Comparison of ENCODE assay signal across 26 cellular contexts in the genomic region with DNA sequence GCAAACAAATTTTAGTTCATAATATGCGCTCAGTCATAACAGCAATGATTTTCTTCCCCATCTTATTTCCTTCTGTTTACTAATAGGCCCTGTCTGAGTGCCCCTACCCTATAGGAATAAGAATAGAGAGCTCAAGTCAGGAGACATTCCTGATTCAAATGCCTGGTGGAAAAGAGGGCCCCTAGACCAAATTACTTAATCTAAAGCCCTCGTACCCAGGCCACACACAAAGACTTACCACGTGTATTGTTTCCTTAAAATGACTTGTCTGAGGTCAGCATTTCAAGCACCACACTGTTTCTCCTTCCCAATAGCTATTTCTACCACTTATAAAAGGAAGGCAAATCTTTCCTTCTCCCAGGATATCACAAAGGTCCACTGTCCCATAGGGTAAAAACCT.
DNase-seq lines count a peak whose midpoint lies in the region; ATAC-seq, FAIRE-seq and TF ChIP-seq lines count a peak whose summit lies in the region.
"Had no signal": no experiment of that assay in that cellular context is flagged by ENCODE, and none has a peak within 500 bp of the region (broad histone marks: within the 10 kb centered on the region; RNA-seq: fewer than 3 reads in every experiment).

No MANE protein-coding gene starts in this region.

- H4K8ac ChIP-seq in H1 (ENCODE audit: extremely low read depth, insufficient read depth, low read length) = no peak overlapping the region

- no peak overlapping the region; a peak in 1 of 7 replicates for H3K9ac ChIP-seq in H1 (replicated peaks in 1 of 4; ENCODE audit: extremely low read depth in 1 of 4, low read depth in 3 of 4, low read length in 3 of 4)
- H3K9ac ChIP-seq: BLaER1 treated with 17β-estradiol and CSF1 and Interleukin-3, amounts not matched to agents 10 nM and 100 nM; KMS-11 had no signal

- H2AK5ac ChIP-seq in H1 (ENCODE audit: low read depth, low read length) = no peak overlapping the region

- peak overlapping the region; percentile 14 to 33; a peak in 1 of 4 replicates for H3K4me2 ChIP-seq in H1 (ENCODE audit: insufficient read depth in 1 of 2, low read depth in 2 of 2, low read length in 2 of 2)
- H3K4me2 ChIP-seq: A549; BLaER1 treated with 17β-estradiol and CSF1 and Interleukin-3, amounts not matched to agents 10 nM and 100 nM; KMS-11 had no signal

- peak overlapping the region; percentile 89 for H2AFZ ChIP-seq in H1 (ENCODE audit: low read length)

- no peak overlapping the region for H3K4ac ChIP-seq in H1 (replicated peaks; ENCODE audit: insufficient read length, low read depth, low read length)

- no peaks in the 10 kb centered on the region for H3K36me3 ChIP-seq in HAP-1 (replicated peaks)
- no peaks in the 10 kb centered on the region for H3K36me3 ChIP-seq in H1 (ENCODE audit: control insufficient read depth in 2 of 4, insufficient read depth in 4 of 4, low read length in 3 of 4)
- no peaks in the 10 kb centered on the region for H3K36me3 ChIP-seq in lower lobe of right lung
- H3K36me3 ChIP-seq: BLaER1 treated with 17β-estradiol and CSF1 and Interleukin-3, amounts not matched to agents 10 nM and 100 nM; Peyer's patch had no signal

- peaks cover 2% of the 10 kb centered on the region; the same call in 1 of the 2 replicates for H3K23me2 ChIP-seq in H1 (ENCODE audit: low read depth, low read length)

- H3K9me3 ChIP-seq in HAP-1 (no peaks in the 10 kb centered on the region), H1 (ENCODE audit: insufficient read depth in 2 of 2, low read depth in 1 of 2, low read length in 1 of 2) (no peaks in the 10 kb centered on the region), lower lobe of right lung (no peaks in the 10 kb centered on the region)
- H3K9me3 ChIP-seq: A549; BLaER1 treated with 17β-estradiol and CSF1 and Interleukin-3, amounts not matched to agents 10 nM and 100 nM; Peyer's patch had no signal

- no peak overlapping the region for H3K18ac ChIP-seq in H1 (ENCODE audit: extremely low read depth, low read length)

- CTCF ChIA-PET in H1 (lab: Charles Lee; ENCODE audit: partially characterized antibody) = interaction anchor here (1.0 kb wide), 1 partner anchor 13 kb away, joined by 3 read pairs; no protein-coding TSS in a partner anchor

- no peak overlapping the region for H4K91ac ChIP-seq in H1 (replicated peaks; ENCODE audit: insufficient read length, low read length)

- in situ Hi-C loops in HAP-1 (cut with MboI; ENCODE audit: low sequenced_read_pairs) = no loop called here

- H2BK5ac ChIP-seq in H1 (ENCODE audit: low read depth, low read length) = no peak overlapping the region

- POLR2A ChIA-PET in H1 (lab: Charles Lee; ENCODE audit: partially characterized antibody) = no interaction called here

- no peak overlapping the region for H3K56ac ChIP-seq in H1 (replicated peaks; ENCODE audit: insufficient read length, low read depth, low read length)

- TF ChIP-seq POLR2A in H1 (IDR thresholded peaks at IDR 0.05; ENCODE audit: control extremely low read depth in 1 of 2, low read depth in 2 of 2, low read length in 2 of 2) = no peak

- H2BK120ac ChIP-seq in H1 (replicated peaks; ENCODE audit: low read depth, low read length) = peak overlapping the region; percentile 59

- TF ChIP-seq EP300 in H1 (IDR thresholded peaks at IDR 0.05; ENCODE audit: borderline replicate concordance in 1 of 2, low read depth in 2 of 2, low read length in 2 of 2) = no peak

- H4K20me1 ChIP-seq in H1 (replicated peaks in 1 of 2; ENCODE audit: control insufficient read depth in 1 of 2, insufficient read depth in 2 of 2, low read length in 2 of 2) = no peaks in the 10 kb centered on the region
- H4K20me1 ChIP-seq: BLaER1 treated with 17β-estradiol and CSF1 and Interleukin-3, amounts not matched to agents 10 nM and 100 nM had no signal

- H2BK12ac ChIP-seq in H1 (ENCODE audit: low read depth, low read length) = no peak overlapping the region

- H3K79me1 ChIP-seq in H1 (ENCODE audit: low read depth, low read length) = no peaks in the 10 kb centered on the region

- no peak overlapping the region for H3K14ac ChIP-seq in H1 (ENCODE audit: insufficient read length)

- H3K27me3 ChIP-seq in HAP-1 (ENCODE audit: low read depth) (no peaks in the 10 kb centered on the region), H1 (replicated peaks in 1 of 4; ENCODE audit: control insufficient read depth in 3 of 4, extremely low read depth in 1 of 4, insufficient read depth in 3 of 4, low read length in 3 of 4) (no peaks in the 10 kb centered on the region), lower lobe of right lung (ENCODE audit: low read depth) (no peaks in the 10 kb centered on the region)
- H3K27me3 ChIP-seq: BLaER1 treated with 17β-estradiol and CSF1 and Interleukin-3, amounts not matched to agents 10 nM and 100 nM; Peyer's patch had no signal

- no peaks in the 10 kb centered on the region for H3K79me2 ChIP-seq in H1 (ENCODE audit: control insufficient read depth in 1 of 2, insufficient read depth in 2 of 2, low read length in 2 of 2)

- no peak overlapping the region for H2BK15ac ChIP-seq in H1 (ENCODE audit: low read length)

- H3K27ac ChIP-seq in H1 (ENCODE audit: low read depth, low read length) = no peak overlapping the region
- H3K27ac ChIP-seq in lower lobe of right lung = no peak overlapping the region
- H3K27ac ChIP-seq: A549; BLaER1 treated with 17β-estradiol and CSF1 and Interleukin-3, amounts not matched to agents 10 nM and 100 nM; KMS-11; Peyer's patch; SK-N-MC had no signal

- H2BK20ac ChIP-seq in H1 (ENCODE audit: low read length) = no peak overlapping the region

- no peak for TF ChIP-seq RAD21 in H1 (IDR thresholded peaks at IDR 0.05 in 1 of 2, conservative IDR thresholded peaks at IDR 0.05 in 1 of 2; ENCODE audit: low read depth in 2 of 2, low read length in 2 of 2)

- 37% methylated on average over 3 of the region's 3 CpGs; no CpG with 5 or more reads in 1 of the 2 experiments for WGBS in H1 (ENCODE audit: extremely low coverage in 1 of 2, insufficient coverage in 1 of 2, insufficient read length in 1 of 2, insufficient replicate concordance in 2 of 2, low coverage in 1 of 2, low lambda C conversion rate in 2 of 2, missing lambda C conversion rate in 1 of 2), 2 experiments

- no peak for TF ChIP-seq CTCF in H1 (IDR thresholded peaks at IDR 0.05; ENCODE audit: control extremely low read depth in 1 of 3, insufficient read depth in 1 of 3, low read depth in 1 of 3, low read length in 3 of 3)
- TF ChIP-seq CTCF in lower lobe of right lung (IDR thresholded peaks at IDR 0.05) = no peak

- no peak overlapping the region for H4K5ac ChIP-seq in H1 (ENCODE audit: insufficient read length, low read depth, low read length)

- ATAC-seq in lower lobe of right lung = no peak
- ATAC-seq in HG03354 (IDR thresholded peaks at IDR 0.05; ENCODE audit: poor library complexity, severe bottlenecking, unreplicated experiment) = no peak
- no peak for ATAC-seq in GM21447 (IDR thresholded peaks at IDR 0.05; ENCODE audit: unreplicated experiment)
- ATAC-seq: A549 had no signal

- intact Hi-C loops in lower lobe of right lung (cut with DNase I) = no loop called here

- H3K4me3 ChIP-seq in HAP-1 (no peak overlapping the region), H1 (ENCODE audit: extremely low read depth in 1 of 4, insufficient read depth in 2 of 4, low read depth in 3 of 4, low read length in 4 of 4) (no peak overlapping the region; a peak in 1 of 8 replicates), lower lobe of right lung (no peak overlapping the region)
- H3K4me3 ChIP-seq: A549; BLaER1 treated with 17β-estradiol and CSF1 and Interleukin-3, amounts not matched to agents 10 nM and 100 nM; Peyer's patch; SK-N-MC had no signal

- no peak overlapping the region for H3K23ac ChIP-seq in H1 (ENCODE audit: insufficient read length)

- FAIRE-seq in H1 (lab: Jason Lieb, UNC) = peak; percentile 32
- FAIRE-seq: A549, G401.6 had no signal

- DNase-seq in HAP-1 (ENCODE audit: low spot score in 2 of 2) = peak; percentile 23 to 56
- no peak for DNase-seq in H1 (ENCODE audit: low read depth in 1 of 2, low spot score in 2 of 2)
- peak; percentile 46 for DNase-seq in iPS-NIHi11 (ENCODE audit: low spot score)
- no peak for DNase-seq in lower lobe of right lung
- DNase-seq in stimulated activated naive CD4-positive, alpha-beta T cell treated with Interleukin-2 at 50 U/mL for 16 hours (lab: John Stamatoyannopoulos, UW) = no peak
- DNase-seq: AML-193; CD4-positive, alpha-beta T cell; COR-L47; DMS53; GOT3; NCI-H1048; NCI-H1417; NCI-H1694; NCI-H2029 treated with DMSO at 0.1 percent for 48 hours; NCI-H446 treated with DMSO at 0.1 percent for 48 hours; NCI-H526; NCI-H82; Peyer's patch; SHP77 treated with DMSO at 0.1 percent for 48 hours had no signal

- peaks cover 23% of the 10 kb centered on the region for H3K4me1 ChIP-seq in HAP-1
- peaks cover 0 to 6% (median 3%) of the 10 kb centered on the region in 4 experiments; a peak in 5 of 7 replicates for H3K4me1 ChIP-seq in H1 (replicated peaks in 1 of 4; ENCODE audit: control insufficient read depth in 3 of 4, insufficient read depth in 4 of 4, low read length in 3 of 4)
- no peaks in the 10 kb centered on the region for H3K4me1 ChIP-seq in lower lobe of right lung
- H3K4me1 ChIP-seq: A549, Peyer's patch had no signal

TF ChIP-seq in H1, 55 proteins besides CTCF, POLR2A, EP300 and RAD21 (continues in another document):
- peak; percentile 41 for TF ChIP-seq ASH2L (IDR thresholded peaks at IDR 0.05; ENCODE audit: low read length)
- TF ChIP-seq TEAD4 (IDR thresholded peaks at IDR 0.05; ENCODE audit: low read depth, low read length) = no peak
- peak; percentile 63 for TF ChIP-seq SP1 (IDR thresholded peaks at IDR 0.05; ENCODE audit: low read depth, low read length)
- no peak for TF ChIP-seq CBX8 (IDR thresholded peaks at IDR 0.05; ENCODE audit: borderline replicate concordance, low read depth, low read length)
- TF ChIP-seq KDM5A (IDR thresholded peaks at IDR 0.05; ENCODE audit: low read length) = no peak
- TF ChIP-seq MAFK (IDR thresholded peaks at IDR 0.05; ENCODE audit: low read depth, low read length) = 0 out of 2 replicates have a peak, but pooled peaks have one; percentile 17
- no peak for TF ChIP-seq GABPA (IDR thresholded peaks at IDR 0.05; ENCODE audit: borderline replicate concordance, insufficient read depth, low read length)
- no peak for TF ChIP-seq ZNF274 (IDR thresholded peaks at IDR 0.05; ENCODE audit: borderline replicate concordance, extremely low read depth, low read length)
- TF ChIP-seq CHD1 (IDR thresholded peaks at IDR 0.05; ENCODE audit: low read depth, low read length) = no peak
- TF ChIP-seq, protein P1, sequence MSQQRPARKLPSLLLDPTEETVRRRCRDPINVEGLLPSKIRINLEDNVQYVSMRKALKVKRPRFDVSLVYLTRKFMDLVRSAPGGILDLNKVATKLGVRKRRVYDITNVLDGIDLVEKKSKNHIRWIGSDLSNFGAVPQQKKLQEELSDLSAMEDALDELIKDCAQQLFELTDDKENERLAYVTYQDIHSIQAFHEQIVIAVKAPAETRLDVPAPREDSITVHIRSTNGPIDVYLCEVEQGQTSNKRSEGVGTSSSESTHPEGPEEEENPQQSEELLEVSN (IDR thresholded peaks at IDR 0.05) = peak; percentile 38; the same call in 1 of the 2 replicates
- TF ChIP-seq EZH2 (IDR thresholded peaks at IDR 0.05; ENCODE audit: low read depth, low read length, severe bottlenecking) = no peak

Comparison
In these comparisons a context has a peak if more than half of its experiments do, and no peak if none do; other contexts are left out.
1. DNase-seq: peak in HAP-1 (2 of 2) and iPS-NIHi11 (single experiment); none in H1 (0 of 2), lower lobe of right lung (single experiment) and stimulated activated naive CD4-positive, alpha-beta T cell treated with Interleukin-2 at 50 U/mL for 16 hours (single experiment).